9 cellular contexts compared by ENCODE assay signal in genomic region chr16:8863594-8864424, GRCh38. TPM values are rescaled to one million over a fixed set of nuclear protein-coding genes. Genes with fewer than 3 reads are reported as not detected.
DNase-seq lines count a peak whose midpoint lies in the region; ATAC-seq and TF ChIP-seq lines count a peak whose summit lies in the region.
"Had no signal": no experiment of that assay in that cellular context is flagged by ENCODE, and none has a peak within 500 bp of the region (broad histone marks: within the 10 kb centered on the region; RNA-seq: fewer than 3 reads in every experiment).

No MANE protein-coding gene starts in this region.

- DNase-seq in H4 (ENCODE audit: low spot score), result peak; percentile 58
- peak; percentile 83 for DNase-seq in SW480 (ENCODE audit: low spot score)
- peak in 2 of 5 donors; percentile 66 to 67 for DNase-seq in heart left ventricle
- no peak for DNase-seq in sigmoid colon
- no peak for DNase-seq in SW 1271 (lab: John Stamatoyannopoulos, UW)

- H3K27me3 ChIP-seq in heart left ventricle, result no peaks in the 10 kb centered on the region
- peaks cover 0 to 15% (median 0%) of the 10 kb centered on the region in 3 donors for H3K27me3 ChIP-seq in sigmoid colon

- intact Hi-C loops in heart left ventricle (cut with DNase I), result no loop called here
- intact Hi-C loops in sigmoid colon (cut with DNase I), result no loop called here

- TF ChIP-seq POLR2A in heart left ventricle (IDR thresholded peaks at IDR 0.05), result no peak
- no peak for TF ChIP-seq POLR2A in sigmoid colon (IDR thresholded peaks at IDR 0.05)

- H3K36me3 ChIP-seq in heart left ventricle (peaks cover 0 to 7% (median 2%) of the 10 kb centered on the region in 9 donors), sigmoid colon (peaks cover 0 to 2% (median 0%) of the 10 kb centered on the region in 4 donors)

- peak overlapping the region in 11 of 12 donors; percentile 52 to 95 (median 90) for H3K27ac ChIP-seq in heart left ventricle
- peak overlapping the region; percentile 1 to 74 (median 22) for H3K27ac ChIP-seq in sigmoid colon
- H3K27ac ChIP-seq: HL-60 had no signal

- no peaks in the 10 kb centered on the region for H3K9me3 ChIP-seq in heart left ventricle
- H3K9me3 ChIP-seq in sigmoid colon, result no peaks in the 10 kb centered on the region

- peak in 3 of 4 donors; percentile 27 to 56 (median 32) for ATAC-seq in heart left ventricle
- ATAC-seq in GM18502 (IDR thresholded peaks at IDR 0.05; ENCODE audit: poor library complexity, unreplicated experiment), result no peak
- no peak for ATAC-seq in GM18511 (IDR thresholded peaks at IDR 0.05; ENCODE audit: unreplicated experiment)
- no peak for ATAC-seq in HG02970 (IDR thresholded peaks at IDR 0.05; ENCODE audit: low FRiP score, unreplicated experiment)

- H3K4me3 ChIP-seq in heart left ventricle, result peak overlapping the region in 3 of 12 donors; percentile 2 to 18 (median 13)
- H3K4me3 ChIP-seq in sigmoid colon, result no peak overlapping the region

- H3K4me1 ChIP-seq in heart left ventricle (peaks cover 0 to 89% (median 58%) of the 10 kb centered on the region in 12 donors), sigmoid colon (peaks cover 0 to 51% (median 46%) of the 10 kb centered on the region in 4 donors)

- TF ChIP-seq CTCF in heart left ventricle (IDR thresholded peaks at IDR 0.05) (peak in 2 of 12 donors; percentile 14 to 23), sigmoid colon (IDR thresholded peaks at IDR 0.05) (no peak)

- TF ChIP-seq EP300 in sigmoid colon (IDR thresholded peaks at IDR 0.05), result no peak

- WGBS in heart left ventricle, 4 donors, result 60 to 78% (median 64%) methylated on average over 8 to 17 of the region's 17 CpGs
- WGBS in sigmoid colon, 2 donors, result 31 to 70% methylated on average over 17 of the region's 17 CpGs

RNA-seq across cellular contexts. Expression of gene CARHSP1, which starts 5.0 kb away (rescaled TPM):
- total RNA-seq in H4 (2014; rRNA removed; shearing (Covaris generic)), result 118 and 119 TPM in 2 replicates
- total RNA-seq in heart left ventricle, result 10 to 100 TPM; 20.0 to 62.4 (median 29.0) TPM
- 10 to 100 TPM; 33.4 to 58.0 TPM for polyA plus RNA-seq in heart left ventricle
- total RNA-seq in sigmoid colon, result 10 to 100 TPM; 32.1 to 79.5 (median 52.8) TPM
- polyA plus RNA-seq in sigmoid colon, result 100 to 1,000 TPM; 121 to 154 (median 134) TPM

RNA-seq across cellular contexts. Expression of gene LITAFD, which starts 18.3 kb away (rescaled TPM):
- not detected in 2 replicates for total RNA-seq in H4 (2014; rRNA removed; shearing (Covaris generic))
- not detected for total RNA-seq in heart left ventricle
- not detected for polyA plus RNA-seq in heart left ventricle
- total RNA-seq in sigmoid colon, result not detected
- polyA plus RNA-seq in sigmoid colon, result not detected

Comparison
In these comparisons a context has a peak if more than half of its experiments do, and no peak if none do; other contexts are left out.
1. DNase-seq: peak in H4 (single experiment) and SW480 (single experiment); none in sigmoid colon (single experiment) and SW 1271 (0 of 2).
2. ATAC-seq: peak in heart left ventricle (3 of 4); none in GM18502 (single experiment), GM18511 (single experiment) and HG02970 (single experiment).